In genomic region chr1:67889940-67890567, GRCh38 we compare ENCODE assay signal across 11 cellular contexts. TPM values are rescaled to one million over a fixed set of nuclear protein-coding genes. Genes with fewer than 3 reads are reported as not detected.
A peak's percentile ranks its signal among the peaks of the same experiment; 100 is the strongest.
DNase-seq lines count a peak whose midpoint lies in the region; ATAC-seq, FAIRE-seq and TF ChIP-seq lines count a peak whose summit lies in the region.
"Had no signal": no experiment of that assay in that cellular context is flagged by ENCODE, and none has a peak within 500 bp of the region (broad histone marks: within the 10 kb centered on the region; RNA-seq: fewer than 3 reads in every experiment).

No MANE protein-coding gene starts in this region.

- no peak for ATAC-seq in GM21737 (IDR thresholded peaks at IDR 0.05; ENCODE audit: unreplicated experiment)
- ATAC-seq: left ventricle myocardium superior had no signal

- in situ Hi-C loops in transverse colon (cut with MboI; ENCODE audit: low pct_ligation_motif_present in 1 of 4, low pct_unique_long_range_greater_than_20kb in 1 of 4, low sequenced_read_pairs in 3 of 4) = no loop called here

- no peaks in the 10 kb centered on the region for H3K9me3 ChIP-seq in MG63
- H3K9me3 ChIP-seq in transverse colon = no peaks in the 10 kb centered on the region

- H3K36me3 ChIP-seq in MG63 (no peaks in the 10 kb centered on the region), bronchial epithelial cell (ENCODE audit: control insufficient read depth, insufficient read depth, low read length) (no peaks in the 10 kb centered on the region), transverse colon (no peaks in the 10 kb centered on the region)

- no peak for TF ChIP-seq EP300 in transverse colon (IDR thresholded peaks at IDR 0.05; ENCODE audit: low read depth)

- peak; percentile 13 for DNase-seq in DMS153 (lab: John Stamatoyannopoulos, UW)
- DNase-seq in DMS153 treated with DMSO at 0.1 percent for 48 hours (lab: John Stamatoyannopoulos, UW; ENCODE audit: unreplicated experiment) = no peak
- peak; percentile 80 for DNase-seq in MG63
- peak; percentile 91 for DNase-seq in bronchial epithelial cell (ENCODE audit: low read depth)
- peak; percentile 86 for DNase-seq in non-pigmented ciliary epithelial cell (ENCODE audit: low read depth)
- DNase-seq in NCI-H345 treated with DMSO at 0.1 percent for 48 hours (lab: John Stamatoyannopoulos, UW; ENCODE audit: unreplicated experiment) = no peak
- DNase-seq in transverse colon = no peak
- DNase-seq: activated CD4-positive, alpha-beta T cell treated with anti-CD3 and anti-CD28 coated beads for 4 hours; left ventricle myocardium superior had no signal

- no peak overlapping the region for H3K4me3 ChIP-seq in MG63
- no peak overlapping the region for H3K4me3 ChIP-seq in bronchial epithelial cell (ENCODE audit: low read depth, low read length)
- no peak overlapping the region for H3K4me3 ChIP-seq in transverse colon

- TF ChIP-seq POLR2A in transverse colon (IDR thresholded peaks at IDR 0.05) = no peak

- H3K4me1 ChIP-seq in transverse colon = peaks cover 0 to 4% (median 0%) of the 10 kb centered on the region in 4 donors

- no peak for FAIRE-seq in bronchial epithelial cell (lab: Jason Lieb, UNC)

- H3K27ac ChIP-seq in transverse colon = no peak overlapping the region
- H3K27ac ChIP-seq: 22Rv1 had no signal

- intact Hi-C loops in transverse colon (cut with DNase I; ENCODE audit: low total_unique reads) = no loop called here

- H3K27me3 ChIP-seq in MG63 (no peaks in the 10 kb centered on the region), bronchial epithelial cell (ENCODE audit: control insufficient read depth, insufficient read depth, low read length) (no peaks in the 10 kb centered on the region), transverse colon (no peaks in the 10 kb centered on the region)

- TF ChIP-seq CTCF in bronchial epithelial cell (IDR thresholded peaks at IDR 0.05; ENCODE audit: insufficient read depth, low read length, severe bottlenecking) (no peak), transverse colon (IDR thresholded peaks at IDR 0.05) (no peak)

RNA-seq across cellular contexts. Expression of gene GNG12, which starts 56.8 kb away (rescaled TPM):
- total RNA-seq in MG63 (2014; rRNA removed; shearing (Covaris generic); ENCODE audit: low replicate concordance) = 224 and 362 TPM in 2 replicates
- total RNA-seq in bronchial epithelial cell (75.3 and 88.3 TPM in 2 replicates), transverse colon (100 to 1,000 TPM in 2 of 4 donors, 10 to 100 TPM in 2; 19.1 to 180 (median 112) TPM)

Comparison
In these comparisons a context has a peak if more than half of its experiments do, and no peak if none do; other contexts are left out.
1. DNase-seq: peak in DMS153 (single experiment), MG63 (single experiment), bronchial epithelial cell (single experiment) and non-pigmented ciliary epithelial cell (single experiment); none in DMS153 treated with DMSO at 0.1 percent for 48 hours (single experiment), NCI-H345 treated with DMSO at 0.1 percent for 48 hours (single experiment) and transverse colon (single experiment).